ENCODE assay signal across 1 cellular context in the genomic region with DNA sequence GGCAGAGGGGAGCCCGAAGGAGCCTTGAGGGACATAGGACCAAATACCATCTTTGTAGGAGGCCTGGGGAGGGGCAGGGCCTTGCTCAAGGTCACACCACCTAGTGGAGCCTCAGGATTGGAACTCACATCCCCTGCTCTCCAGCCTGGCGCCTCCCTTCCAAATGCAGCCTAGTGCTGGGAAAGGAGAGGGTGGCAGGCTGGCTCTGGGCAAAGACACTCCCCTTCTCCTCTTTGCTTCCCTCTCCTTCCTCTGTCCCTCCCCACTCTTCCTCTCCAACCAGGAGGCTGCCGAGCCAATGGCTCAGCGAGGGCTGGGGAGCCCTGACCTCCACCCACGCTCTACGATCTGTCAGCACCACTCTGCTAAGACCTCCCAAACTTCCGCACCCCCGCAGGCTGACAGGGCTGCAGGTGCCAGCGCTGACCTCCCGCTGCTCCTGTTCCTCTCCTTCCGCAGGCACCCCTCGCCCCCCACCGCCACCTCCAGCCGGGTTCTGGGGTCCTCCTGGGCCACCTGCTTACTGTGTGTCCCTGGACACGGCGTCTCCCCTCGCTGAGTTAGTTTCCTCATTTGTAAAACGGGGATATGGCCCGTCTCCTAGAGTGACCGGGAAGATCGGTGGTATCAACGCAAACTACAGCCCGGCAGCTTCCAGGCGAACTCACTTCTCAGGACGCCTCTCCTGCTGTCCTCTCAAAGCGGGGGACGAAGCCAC.
A peak's percentile ranks its signal among the peaks of the same experiment; 100 is the strongest.
TF ChIP-seq lines count a peak whose summit lies in the region.

No MANE protein-coding gene starts in this region.

TF ChIP-seq in HepG2, 621 proteins besides CTCF, POLR2A, EP300 and RAD21 (continued from another document and continues in another):
- TF ChIP-seq ZSCAN21 (CRISPR knock-in tag; IDR thresholded peaks at IDR 0.05; ENCODE audit: borderline replicate concordance) (no peak), NFRKB (IDR thresholded peaks at IDR 0.05) (no peak), ZC3H4 (CRISPR knock-in tag; IDR thresholded peaks at IDR 0.05; ENCODE audit: borderline replicate concordance) (0 out of 2 replicates have a peak, but pooled peaks have one; percentile 72), HDAC1 (CRISPR knock-in tag; IDR thresholded peaks at IDR 0.05) (peak; percentile 33), POLR2G (IDR thresholded peaks at IDR 0.05; ENCODE audit: low read depth, low read length) (peak; percentile 95), ZNF225 (CRISPR knock-in tag; IDR thresholded peaks at IDR 0.05) (peak; percentile 68; the same call in 1 of the 2 replicates), MXD4 (CRISPR knock-in tag; IDR thresholded peaks at IDR 0.05) (peak; percentile 11; the same call in 1 of the 2 replicates), PHF20 (CRISPR knock-in tag; IDR thresholded peaks at IDR 0.05) (no peak), CAMTA2 (CRISPR knock-in tag; IDR thresholded peaks at IDR 0.05; ENCODE audit: borderline replicate concordance) (0 out of 2 replicates have a peak, but pooled peaks have one; percentile 52), STAG1 (CRISPR knock-in tag; IDR thresholded peaks at IDR 0.05) (no peak; the same call in 1 of the 2 replicates), ZFP37 (CRISPR knock-in tag; IDR thresholded peaks at IDR 0.05; ENCODE audit: borderline replicate concordance) (no peak), SRSF9 (IDR thresholded peaks at IDR 0.05; ENCODE audit: borderline replicate concordance, insufficient read depth, low read depth, low read length, poor library complexity, severe bottlenecking) (no peak), JUND (CRISPR knock-in tag; IDR thresholded peaks at IDR 0.05) (no peak), ZNF891 (CRISPR knock-in tag; IDR thresholded peaks at IDR 0.05) (peak; percentile 75), ZNF260 (CRISPR knock-in tag; IDR thresholded peaks at IDR 0.05; ENCODE audit: borderline replicate concordance, low read depth) (no peak), SRF (IDR thresholded peaks at IDR 0.05; ENCODE audit: low read depth, low read length) (no peak), ZNF350 (CRISPR knock-in tag; IDR thresholded peaks at IDR 0.05; ENCODE audit: borderline replicate concordance, low read depth) (peak; percentile 42; the same call in 1 of the 2 replicates), JUN (CRISPR knock-in tag; IDR thresholded peaks at IDR 0.05) (no peak), GABPB1 (CRISPR knock-in tag; IDR thresholded peaks at IDR 0.05) (0 out of 2 replicates have a peak, but pooled peaks have one; percentile 35), ZMAT3 (CRISPR knock-in tag; conservative IDR thresholded peaks at IDR 0.05) (no peak), ELF4 (CRISPR knock-in tag; IDR thresholded peaks at IDR 0.05; ENCODE audit: borderline replicate concordance) (no peak), TRIM24 (CRISPR knock-in tag; IDR thresholded peaks at IDR 0.05) (no peak), RARA (CRISPR knock-in tag; IDR thresholded peaks at IDR 0.05) (peak; percentile 56; the same call in 1 of the 2 replicates), MEIS1 (CRISPR knock-in tag; IDR thresholded peaks at IDR 0.05; ENCODE audit: borderline replicate concordance) (no peak; the same call in 1 of the 2 replicates), PLRG1 (conservative IDR thresholded peaks at IDR 0.05) (no peak), REXO4 (CRISPR knock-in tag; IDR thresholded peaks at IDR 0.05; ENCODE audit: borderline replicate concordance) (no peak), RFX1 (IDR thresholded peaks at IDR 0.05) (no peak), IKZF1 (IDR thresholded peaks at IDR 0.05) (no peak), ZNF143 (CRISPR knock-in tag; IDR thresholded peaks at IDR 0.05) (no peak; the same call in 1 of the 2 replicates), NRL (CRISPR knock-in tag; IDR thresholded peaks at IDR 0.05; ENCODE audit: borderline replicate concordance) (peak; percentile 87; the same call in 1 of the 2 replicates), RELA (CRISPR knock-in tag; IDR thresholded peaks at IDR 0.05) (no peak), CBX5 (CRISPR knock-in tag; IDR thresholded peaks at IDR 0.05; ENCODE audit: borderline replicate concordance) (0 out of 2 replicates have a peak, but pooled peaks have one; percentile 18), MEIS2 (CRISPR knock-in tag; IDR thresholded peaks at IDR 0.05) (no peak; the same call in 1 of the 2 replicates), FOXJ3 (CRISPR knock-in tag; IDR thresholded peaks at IDR 0.05; ENCODE audit: borderline replicate concordance) (no peak), HOXA9 (CRISPR knock-in tag; IDR thresholded peaks at IDR 0.05; ENCODE audit: borderline replicate concordance) (no peak), ZNF75D (CRISPR knock-in tag; IDR thresholded peaks at IDR 0.05; ENCODE audit: borderline replicate concordance) (no peak), ZFX (CRISPR knock-in tag; IDR thresholded peaks at IDR 0.05; ENCODE audit: low read depth) (peak; percentile 8; the same call in 1 of the 2 replicates), NR2C2 (CRISPR knock-in tag; IDR thresholded peaks at IDR 0.05; ENCODE audit: borderline replicate concordance) (no peak), KDM4B (CRISPR knock-in tag; IDR thresholded peaks at IDR 0.05) (no peak; the same call in 1 of the 2 replicates)
- TF ChIP-seq, protein P1, sequence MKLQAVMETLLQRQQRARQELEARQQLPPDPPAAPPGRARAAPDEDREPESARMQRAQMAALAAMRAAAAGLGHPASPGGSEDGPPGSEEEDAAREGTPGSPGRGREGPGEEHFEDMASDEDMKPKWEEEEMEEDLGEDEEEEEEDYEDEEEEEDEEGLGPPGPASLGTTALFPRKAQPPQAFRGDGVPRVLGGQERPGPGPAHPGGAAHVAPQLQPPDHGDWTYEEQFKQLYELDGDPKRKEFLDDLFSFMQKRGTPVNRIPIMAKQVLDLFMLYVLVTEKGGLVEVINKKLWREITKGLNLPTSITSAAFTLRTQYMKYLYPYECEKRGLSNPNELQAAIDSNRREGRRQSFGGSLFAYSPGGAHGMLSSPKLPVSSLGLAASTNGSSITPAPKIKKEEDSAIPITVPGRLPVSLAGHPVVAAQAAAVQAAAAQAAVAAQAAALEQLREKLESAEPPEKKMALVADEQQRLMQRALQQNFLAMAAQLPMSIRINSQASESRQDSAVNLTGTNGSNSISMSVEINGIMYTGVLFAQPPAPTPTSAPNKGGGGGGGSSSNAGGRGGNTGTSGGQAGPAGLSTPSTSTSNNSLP (IDR thresholded peaks at IDR 0.05; ENCODE audit: low read depth, low read length), result no peak
- TF ChIP-seq, protein P2, sequence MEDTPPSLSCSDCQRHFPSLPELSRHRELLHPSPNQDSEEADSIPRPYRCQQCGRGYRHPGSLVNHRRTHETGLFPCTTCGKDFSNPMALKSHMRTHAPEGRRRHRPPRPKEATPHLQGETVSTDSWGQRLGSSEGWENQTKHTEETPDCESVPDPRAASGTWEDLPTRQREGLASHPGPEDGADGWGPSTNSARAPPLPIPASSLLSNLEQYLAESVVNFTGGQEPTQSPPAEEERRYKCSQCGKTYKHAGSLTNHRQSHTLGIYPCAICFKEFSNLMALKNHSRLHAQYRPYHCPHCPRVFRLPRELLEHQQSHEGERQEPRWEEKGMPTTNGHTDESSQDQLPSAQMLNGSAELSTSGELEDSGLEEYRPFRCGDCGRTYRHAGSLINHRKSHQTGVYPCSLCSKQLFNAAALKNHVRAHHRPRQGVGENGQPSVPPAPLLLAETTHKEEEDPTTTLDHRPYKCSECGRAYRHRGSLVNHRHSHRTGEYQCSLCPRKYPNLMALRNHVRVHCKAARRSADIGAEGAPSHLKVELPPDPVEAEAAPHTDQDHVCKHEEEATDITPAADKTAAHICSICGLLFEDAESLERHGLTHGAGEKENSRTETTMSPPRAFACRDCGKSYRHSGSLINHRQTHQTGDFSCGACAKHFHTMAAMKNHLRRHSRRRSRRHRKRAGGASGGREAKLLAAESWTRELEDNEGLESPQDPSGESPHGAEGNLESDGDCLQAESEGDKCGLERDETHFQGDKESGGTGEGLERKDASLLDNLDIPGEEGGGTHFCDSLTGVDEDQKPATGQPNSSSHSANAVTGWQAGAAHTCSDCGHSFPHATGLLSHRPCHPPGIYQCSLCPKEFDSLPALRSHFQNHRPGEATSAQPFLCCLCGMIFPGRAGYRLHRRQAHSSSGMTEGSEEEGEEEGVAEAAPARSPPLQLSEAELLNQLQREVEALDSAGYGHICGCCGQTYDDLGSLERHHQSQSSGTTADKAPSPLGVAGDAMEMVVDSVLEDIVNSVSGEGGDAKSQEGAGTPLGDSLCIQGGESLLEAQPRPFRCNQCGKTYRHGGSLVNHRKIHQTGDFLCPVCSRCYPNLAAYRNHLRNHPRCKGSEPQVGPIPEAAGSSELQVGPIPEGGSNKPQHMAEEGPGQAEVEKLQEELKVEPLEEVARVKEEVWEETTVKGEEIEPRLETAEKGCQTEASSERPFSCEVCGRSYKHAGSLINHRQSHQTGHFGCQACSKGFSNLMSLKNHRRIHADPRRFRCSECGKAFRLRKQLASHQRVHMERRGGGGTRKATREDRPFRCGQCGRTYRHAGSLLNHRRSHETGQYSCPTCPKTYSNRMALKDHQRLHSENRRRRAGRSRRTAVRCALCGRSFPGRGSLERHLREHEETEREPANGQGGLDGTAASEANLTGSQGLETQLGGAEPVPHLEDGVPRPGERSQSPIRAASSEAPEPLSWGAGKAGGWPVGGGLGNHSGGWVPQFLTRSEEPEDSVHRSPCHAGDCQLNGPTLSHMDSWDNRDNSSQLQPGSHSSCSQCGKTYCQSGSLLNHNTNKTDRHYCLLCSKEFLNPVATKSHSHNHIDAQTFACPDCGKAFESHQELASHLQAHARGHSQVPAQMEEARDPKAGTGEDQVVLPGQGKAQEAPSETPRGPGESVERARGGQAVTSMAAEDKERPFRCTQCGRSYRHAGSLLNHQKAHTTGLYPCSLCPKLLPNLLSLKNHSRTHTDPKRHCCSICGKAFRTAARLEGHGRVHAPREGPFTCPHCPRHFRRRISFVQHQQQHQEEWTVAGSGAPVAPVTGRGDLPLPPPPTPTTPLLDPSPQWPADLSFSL (CRISPR knock-in tag; IDR thresholded peaks at IDR 0.05), result no peak
- TF ChIP-seq, protein P3, sequence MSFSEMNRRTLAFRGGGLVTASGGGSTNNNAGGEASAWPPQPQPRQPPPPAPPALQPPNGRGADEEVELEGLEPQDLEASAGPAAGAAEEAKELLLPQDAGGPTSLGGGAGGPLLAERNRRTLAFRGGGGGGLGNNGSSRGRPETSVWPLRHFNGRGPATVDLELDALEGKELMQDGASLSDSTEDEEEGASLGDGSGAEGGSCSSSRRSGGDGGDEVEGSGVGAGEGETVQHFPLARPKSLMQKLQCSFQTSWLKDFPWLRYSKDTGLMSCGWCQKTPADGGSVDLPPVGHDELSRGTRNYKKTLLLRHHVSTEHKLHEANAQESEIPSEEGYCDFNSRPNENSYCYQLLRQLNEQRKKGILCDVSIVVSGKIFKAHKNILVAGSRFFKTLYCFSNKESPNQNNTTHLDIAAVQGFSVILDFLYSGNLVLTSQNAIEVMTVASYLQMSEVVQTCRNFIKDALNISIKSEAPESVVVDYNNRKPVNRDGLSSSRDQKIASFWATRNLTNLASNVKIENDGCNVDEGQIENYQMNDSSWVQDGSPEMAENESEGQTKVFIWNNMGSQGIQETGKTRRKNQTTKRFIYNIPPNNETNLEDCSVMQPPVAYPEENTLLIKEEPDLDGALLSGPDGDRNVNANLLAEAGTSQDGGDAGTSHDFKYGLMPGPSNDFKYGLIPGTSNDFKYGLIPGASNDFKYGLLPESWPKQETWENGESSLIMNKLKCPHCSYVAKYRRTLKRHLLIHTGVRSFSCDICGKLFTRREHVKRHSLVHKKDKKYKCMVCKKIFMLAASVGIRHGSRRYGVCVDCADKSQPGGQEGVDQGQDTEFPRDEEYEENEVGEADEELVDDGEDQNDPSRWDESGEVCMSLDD (CRISPR knock-in tag; IDR thresholded peaks at IDR 0.05; ENCODE audit: borderline replicate concordance), result no peak
- TF ChIP-seq, protein P4, sequence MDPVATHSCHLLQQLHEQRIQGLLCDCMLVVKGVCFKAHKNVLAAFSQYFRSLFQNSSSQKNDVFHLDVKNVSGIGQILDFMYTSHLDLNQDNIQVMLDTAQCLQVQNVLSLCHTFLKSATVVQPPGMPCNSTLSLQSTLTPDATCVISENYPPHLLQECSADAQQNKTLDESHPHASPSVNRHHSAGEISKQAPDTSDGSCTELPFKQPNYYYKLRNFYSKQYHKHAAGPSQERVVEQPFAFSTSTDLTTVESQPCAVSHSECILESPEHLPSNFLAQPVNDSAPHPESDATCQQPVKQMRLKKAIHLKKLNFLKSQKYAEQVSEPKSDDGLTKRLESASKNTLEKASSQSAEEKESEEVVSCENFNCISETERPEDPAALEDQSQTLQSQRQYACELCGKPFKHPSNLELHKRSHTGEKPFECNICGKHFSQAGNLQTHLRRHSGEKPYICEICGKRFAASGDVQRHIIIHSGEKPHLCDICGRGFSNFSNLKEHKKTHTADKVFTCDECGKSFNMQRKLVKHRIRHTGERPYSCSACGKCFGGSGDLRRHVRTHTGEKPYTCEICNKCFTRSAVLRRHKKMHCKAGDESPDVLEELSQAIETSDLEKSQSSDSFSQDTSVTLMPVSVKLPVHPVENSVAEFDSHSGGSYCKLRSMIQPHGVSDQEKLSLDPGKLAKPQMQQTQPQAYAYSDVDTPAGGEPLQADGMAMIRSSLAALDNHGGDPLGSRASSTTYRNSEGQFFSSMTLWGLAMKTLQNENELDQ (CRISPR knock-in tag; IDR thresholded peaks at IDR 0.05; ENCODE audit: borderline replicate concordance), result no peak
- TF ChIP-seq, protein P5, sequence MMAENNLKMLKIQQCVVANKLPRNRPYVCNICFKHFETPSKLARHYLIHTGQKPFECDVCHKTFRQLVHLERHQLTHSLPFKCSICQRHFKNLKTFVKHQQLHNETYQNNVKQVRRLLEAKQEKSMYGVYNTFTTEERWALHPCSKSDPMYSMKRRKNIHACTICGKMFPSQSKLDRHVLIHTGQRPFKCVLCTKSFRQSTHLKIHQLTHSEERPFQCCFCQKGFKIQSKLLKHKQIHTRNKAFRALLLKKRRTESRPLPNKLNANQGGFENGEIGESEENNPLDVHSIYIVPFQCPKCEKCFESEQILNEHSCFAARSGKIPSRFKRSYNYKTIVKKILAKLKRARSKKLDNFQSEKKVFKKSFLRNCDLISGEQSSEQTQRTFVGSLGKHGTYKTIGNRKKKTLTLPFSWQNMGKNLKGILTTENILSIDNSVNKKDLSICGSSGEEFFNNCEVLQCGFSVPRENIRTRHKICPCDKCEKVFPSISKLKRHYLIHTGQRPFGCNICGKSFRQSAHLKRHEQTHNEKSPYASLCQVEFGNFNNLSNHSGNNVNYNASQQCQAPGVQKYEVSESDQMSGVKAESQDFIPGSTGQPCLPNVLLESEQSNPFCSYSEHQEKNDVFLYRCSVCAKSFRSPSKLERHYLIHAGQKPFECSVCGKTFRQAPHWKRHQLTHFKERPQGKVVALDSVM (CRISPR knock-in tag; IDR thresholded peaks at IDR 0.05), result no peak
- TF ChIP-seq, protein P6, sequence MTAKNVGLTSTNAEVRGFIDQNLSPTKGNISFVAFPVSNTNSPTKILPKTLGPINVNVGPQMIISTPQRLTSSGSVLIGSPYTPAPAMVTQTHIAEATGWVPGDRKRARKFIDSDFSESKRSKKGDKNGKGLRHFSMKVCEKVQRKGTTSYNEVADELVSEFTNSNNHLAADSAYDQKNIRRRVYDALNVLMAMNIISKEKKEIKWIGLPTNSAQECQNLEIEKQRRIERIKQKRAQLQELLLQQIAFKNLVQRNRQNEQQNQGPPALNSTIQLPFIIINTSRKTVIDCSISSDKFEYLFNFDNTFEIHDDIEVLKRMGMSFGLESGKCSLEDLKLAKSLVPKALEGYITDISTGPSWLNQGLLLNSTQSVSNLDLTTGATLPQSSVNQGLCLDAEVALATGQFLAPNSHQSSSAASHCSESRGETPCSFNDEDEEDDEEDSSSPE (CRISPR knock-in tag; IDR thresholded peaks at IDR 0.05), result no peak
